ENCODE assay signal across 8 cellular contexts in genomic region chr3:28915711-28916481, GRCh38.
DNase-seq lines count a peak whose midpoint lies in the region; ATAC-seq, FAIRE-seq and TF ChIP-seq lines count a peak whose summit lies in the region.

No MANE protein-coding gene starts in this region.

- no peaks in the 10 kb centered on the region for H3K36me3 Mint-ChIP-seq in astrocyte (ENCODE audit: low read depth, unreplicated experiment)
- H3K36me3 Mint-ChIP-seq in activated CD4-positive, alpha-beta T cell treated with anti-CD3 and anti-CD28 coated beads, Interleukin-2, amount 10 ng/mL, durations not matched to agents 7 days and 5 days (ENCODE audit: low read depth), result no peaks in the 10 kb centered on the region

- peak overlapping the region; percentile 60 for H3K9ac ChIP-seq in astrocyte (ENCODE audit: low read length)
- no peak overlapping the region for H3K9ac ChIP-seq in keratinocyte (ENCODE audit: control insufficient read depth, extremely low read depth, insufficient read depth, low read length)
- H3K9ac ChIP-seq in Karpas-422 (ENCODE audit: low read length), result no peak overlapping the region

- no peak for TF ChIP-seq POLR2A in uterus (IDR thresholded peaks at IDR 0.05)

- H4K20me1 ChIP-seq in astrocyte (ENCODE audit: insufficient read depth, low read length), result no peaks in the 10 kb centered on the region
- H4K20me1 ChIP-seq in keratinocyte (ENCODE audit: control insufficient read depth, extremely low read depth, insufficient read depth, low read length), result no peaks in the 10 kb centered on the region
- H4K20me1 ChIP-seq in Karpas-422 (ENCODE audit: insufficient read depth, low read depth, low read length), result no peaks in the 10 kb centered on the region

- intact Hi-C loops in uterus (cut with DNase I; ENCODE audit: low total_unique reads), result no loop called here

- no peak for ATAC-seq in GM18873 (IDR thresholded peaks at IDR 0.05; ENCODE audit: low FRiP score, unreplicated experiment)

- no peak overlapping the region for H3K4me3 Mint-ChIP-seq in astrocyte (ENCODE audit: unreplicated experiment)
- H3K4me3 Mint-ChIP-seq in activated CD4-positive, alpha-beta T cell treated with anti-CD3 and anti-CD28 coated beads, Interleukin-2, amount 10 ng/mL, durations not matched to agents 7 days and 5 days, result no peak overlapping the region

- CTCF ChIA-PET in activated CD4-positive, alpha-beta T cell treated with anti-CD3 and anti-CD28 coated beads, Interleukin-2, amount 10 ng/mL, durations not matched to agents 7 days and 5 days (lab: Charles Lee), result interaction anchor here (0.6 to 1.4 kb wide), 2 partner anchors 16 to 248 kb away, joined by 3 read pairs; no protein-coding TSS in a partner anchor

- H3K79me2 ChIP-seq in astrocyte (ENCODE audit: insufficient read depth, low read length) (no peaks in the 10 kb centered on the region), keratinocyte (ENCODE audit: control insufficient read depth, insufficient read depth, low read length) (no peaks in the 10 kb centered on the region), Karpas-422 (ENCODE audit: low read length) (no peaks in the 10 kb centered on the region)

- H3K9me3 ChIP-seq in astrocyte (ENCODE audit: insufficient read depth, low read depth, low read length), result no peaks in the 10 kb centered on the region
- no peaks in the 10 kb centered on the region for H3K9me3 ChIP-seq in keratinocyte (ENCODE audit: control insufficient read depth, low read depth, low read length)
- H3K9me3 ChIP-seq in uterus, result no peaks in the 10 kb centered on the region
- H3K9me3 ChIP-seq in Karpas-422 (ENCODE audit: low read length), result peaks cover 3% of the 10 kb centered on the region; the same call in 1 of the 2 replicates

- FAIRE-seq in astrocyte (lab: Jason Lieb, UNC) (peak; percentile 29), keratinocyte (lab: Jason Lieb, UNC) (peak; percentile 79)

- H3K27ac ChIP-seq in astrocyte (ENCODE audit: low read depth, low read length) (peak overlapping the region; percentile 25), keratinocyte (ENCODE audit: control insufficient read depth, insufficient read depth, low read length) (no peak overlapping the region), uterus (peak overlapping the region; percentile 26 to 42), Karpas-422 (ENCODE audit: low read length) (no peak overlapping the region)

- H3K36me3 ChIP-seq in astrocyte (ENCODE audit: insufficient read depth, low read length) (no peaks in the 10 kb centered on the region), keratinocyte (ENCODE audit: control insufficient read depth in 2 of 2, extremely low read depth in 1 of 2, insufficient read depth in 2 of 2, low read length in 2 of 2) (no peaks in the 10 kb centered on the region), uterus (no peaks in the 10 kb centered on the region), Karpas-422 (ENCODE audit: insufficient read depth, low read length) (no peaks in the 10 kb centered on the region)

- H3K4me2 ChIP-seq in astrocyte (ENCODE audit: low read length) (peak overlapping the region; percentile 84), keratinocyte (ENCODE audit: control insufficient read depth, extremely low read depth, insufficient read depth, low read depth, low read length) (no peak overlapping the region), Karpas-422 (ENCODE audit: low read depth, low read length, poor library complexity, severe bottlenecking) (no peak overlapping the region)

- H3K27me3 ChIP-seq in astrocyte (ENCODE audit: insufficient read depth, low read length) (no peaks in the 10 kb centered on the region), keratinocyte (ENCODE audit: control insufficient read depth, extremely low read depth, insufficient read depth, low read length) (no peaks in the 10 kb centered on the region), uterus (no peaks in the 10 kb centered on the region), Karpas-422 (ENCODE audit: low read length) (no peaks in the 10 kb centered on the region)

- POLR2A ChIA-PET in activated CD4-positive, alpha-beta T cell treated with anti-CD3 and anti-CD28 coated beads, Interleukin-2, amount 10 ng/mL, durations not matched to agents 7 days and 5 days (lab: Charles Lee), result no interaction called here

- no peaks in the 10 kb centered on the region for H3K27me3 Mint-ChIP-seq in astrocyte (ENCODE audit: low read depth, unreplicated experiment)
- no peaks in the 10 kb centered on the region for H3K27me3 Mint-ChIP-seq in activated CD4-positive, alpha-beta T cell treated with anti-CD3 and anti-CD28 coated beads, Interleukin-2, amount 10 ng/mL, durations not matched to agents 7 days and 5 days

- TF ChIP-seq CTCF in astrocyte (IDR thresholded peaks at IDR 0.05; ENCODE audit: insufficient read depth, low read depth, low read length) (no peak), keratinocyte (optimal IDR thresholded peaks at IDR 0.05 in 1 of 3, IDR thresholded peaks at IDR 0.05 in 1 of 3, conservative IDR thresholded peaks at IDR 0.05 in 1 of 3; ENCODE audit: extremely low read depth in 1 of 3, insufficient read depth in 2 of 3, low read length in 3 of 3) (peak; percentile 31 to 75 (median 57)), uterus (IDR thresholded peaks at IDR 0.05) (no peak)

- peaks cover 6% of the 10 kb centered on the region for H3K4me1 ChIP-seq in astrocyte (ENCODE audit: insufficient read depth, low read length)
- H3K4me1 ChIP-seq in keratinocyte (ENCODE audit: control insufficient read depth, extremely low read depth, insufficient read depth, low read length), result no peaks in the 10 kb centered on the region
- no peaks in the 10 kb centered on the region for H3K4me1 ChIP-seq in uterus
- H3K4me1 ChIP-seq in Karpas-422 (ENCODE audit: low read length), result no peaks in the 10 kb centered on the region

- peak; percentile 37 for DNase-seq in Ammon's horn (ENCODE audit: low spot score)
- peak; percentile 42 for DNase-seq in HK-2 (ENCODE audit: unreplicated experiment)
- DNase-seq in astrocyte (ENCODE audit: low read depth), result peak; percentile 78
- no peak for DNase-seq in keratinocyte (ENCODE audit: low read depth, low spot score)
- no peak for DNase-seq in uterus
- no peak for DNase-seq in Karpas-422
- DNase-seq in activated CD4-positive, alpha-beta T cell treated with anti-CD3 and anti-CD28 coated beads, Interleukin-2, amount 10 ng/mL, durations not matched to agents 7 days and 5 days, result no peak

- 0 out of 2 replicates have a peak, but pooled peaks cover 5% of the 10 kb centered on the region for H3K9me2 ChIP-seq in Karpas-422 (replicated peaks; ENCODE audit: insufficient read depth, low read length)

- H3K9me3 Mint-ChIP-seq in astrocyte (ENCODE audit: unreplicated experiment), result no peaks in the 10 kb centered on the region
- no peaks in the 10 kb centered on the region for H3K9me3 Mint-ChIP-seq in activated CD4-positive, alpha-beta T cell treated with anti-CD3 and anti-CD28 coated beads, Interleukin-2, amount 10 ng/mL, durations not matched to agents 7 days and 5 days

- dilution Hi-C loops in keratinocyte (cut with MboI; ENCODE audit: extremely low pct_ligation_motif_present, low sequenced_read_pairs), result no loop called here

- peaks cover 5% of the 10 kb centered on the region for H3K4me1 Mint-ChIP-seq in astrocyte (ENCODE audit: low read depth, unreplicated experiment)
- H3K4me1 Mint-ChIP-seq in activated CD4-positive, alpha-beta T cell treated with anti-CD3 and anti-CD28 coated beads, Interleukin-2, amount 10 ng/mL, durations not matched to agents 7 days and 5 days, result peaks cover 14% of the 10 kb centered on the region

- H3K9me1 ChIP-seq in keratinocyte (ENCODE audit: control insufficient read depth, extremely low read depth, insufficient read depth, low read length), result no peaks in the 10 kb centered on the region

- no peak overlapping the region for H3K27ac Mint-ChIP-seq in astrocyte (ENCODE audit: unreplicated experiment)
- no peak overlapping the region for H3K27ac Mint-ChIP-seq in activated CD4-positive, alpha-beta T cell treated with anti-CD3 and anti-CD28 coated beads, Interleukin-2, amount 10 ng/mL, durations not matched to agents 7 days and 5 days

- H3K4me3 ChIP-seq in astrocyte (ENCODE audit: insufficient read depth, low read depth, low read length) (peak overlapping the region; percentile 61), keratinocyte (ENCODE audit: control insufficient read depth in 2 of 3, extremely low read depth in 1 of 3, insufficient read depth in 2 of 3, low read depth in 1 of 3, low read length in 3 of 3) (no peak overlapping the region), uterus (peak overlapping the region in 1 of 2 donors; percentile 28), Karpas-422 (ENCODE audit: low read length) (no peak overlapping the region)

- H2AFZ ChIP-seq in astrocyte (ENCODE audit: low read depth, low read length), result peak overlapping the region; percentile 40
- H2AFZ ChIP-seq in keratinocyte (ENCODE audit: control insufficient read depth, low read length), result no peak overlapping the region
- no peak overlapping the region for H2AFZ ChIP-seq in Karpas-422 (ENCODE audit: low read length)

Comparison
In these comparisons a context has a peak if more than half of its experiments do, and no peak if none do; other contexts are left out.
1. DNase-seq: peak in Ammon's horn (single experiment), HK-2 (single experiment) and astrocyte (single experiment); none in keratinocyte (single experiment), uterus (0 of 2), Karpas-422 (single experiment) and activated CD4-positive, alpha-beta T cell treated with anti-CD3 and anti-CD28 coated beads, Interleukin-2, amount 10 ng/mL, durations not matched to agents 7 days and 5 days (single experiment).
2. H3K27ac ChIP-seq: peak in astrocyte (single experiment) and uterus (2 of 2); none in keratinocyte (single experiment) and Karpas-422 (single experiment).
3. CTCF ChIP-seq: peak in keratinocyte (3 of 3); none in astrocyte (single experiment) and uterus (0 of 4).